ENCODE assay signal across 1 cellular context in genomic region chr19:46788968-46789338, GRCh38.
TF ChIP-seq lines count a peak whose summit lies in the region.

No MANE protein-coding gene starts in this region.

TF ChIP-seq in K562, 482 proteins besides CTCF, POLR2A, EP300 and RAD21:
- TF ChIP-seq NRF1 (conservative IDR thresholded peaks at IDR 0.05 in 1 of 2, IDR thresholded peaks at IDR 0.05 in 1 of 2) (no peak), ZNF507 (tag; conservative IDR thresholded peaks at IDR 0.05) (no peak), IRF9 (tag; IDR thresholded peaks at IDR 0.05) (no peak), GTF2E2 (tag; IDR thresholded peaks at IDR 0.05) (no peak), PCBP1 (IDR thresholded peaks at IDR 0.05; ENCODE audit: low read depth, low read length, poor library complexity, severe bottlenecking) (no peak), RFX5 (IDR thresholded peaks at IDR 0.05; ENCODE audit: low read depth, low read length) (no peak), NCOA6 (IDR thresholded peaks at IDR 0.05) (no peak), TAF1 (IDR thresholded peaks at IDR 0.05; ENCODE audit: control insufficient read depth, extremely low read depth, insufficient read depth, low read length, severe bottlenecking) (no peak), ZNF431 (CRISPR knock-in tag; IDR thresholded peaks at IDR 0.05) (no peak), FIP1L1 (IDR thresholded peaks at IDR 0.05; ENCODE audit: low read depth, low read length, poor library complexity, severe bottlenecking) (no peak), TSHZ1 (CRISPR knock-in tag; IDR thresholded peaks at IDR 0.05) (no peak), NR4A1 (CRISPR knock-in tag; IDR thresholded peaks at IDR 0.05) (no peak), NR4A1 (tag; IDR thresholded peaks at IDR 0.05) (0 out of 2 replicates have a peak, but pooled peaks have one; percentile 19), MLLT1 (IDR thresholded peaks at IDR 0.05) (no peak), TEAD1 (CRISPR knock-in tag; IDR thresholded peaks at IDR 0.05) (no peak), BHLHE40 (IDR thresholded peaks at IDR 0.05; ENCODE audit: low read length) (0 out of 2 replicates have a peak, but pooled peaks have one; percentile 28), E2F1 (CRISPR knock-in tag; IDR thresholded peaks at IDR 0.05) (no peak), MGA (IDR thresholded peaks at IDR 0.05) (peak; percentile 42), ELF1 (tag; IDR thresholded peaks at IDR 0.05) (no peak), ZC3H8 (IDR thresholded peaks at IDR 0.05) (no peak), TFAP4 (CRISPR knock-in tag; IDR thresholded peaks at IDR 0.05; ENCODE audit: borderline replicate concordance) (no peak), TAL1 (IDR thresholded peaks at IDR 0.05) (no peak), RBM39 (optimal IDR thresholded peaks at IDR 0.05; ENCODE audit: low read depth, low read length) (no peak), NUFIP1 (IDR thresholded peaks at IDR 0.05; ENCODE audit: partially characterized antibody) (no peak), L3MBTL2 (IDR thresholded peaks at IDR 0.05) (0 out of 2 replicates have a peak, but pooled peaks have one; percentile 16)
- TF ChIP-seq, protein P1, sequence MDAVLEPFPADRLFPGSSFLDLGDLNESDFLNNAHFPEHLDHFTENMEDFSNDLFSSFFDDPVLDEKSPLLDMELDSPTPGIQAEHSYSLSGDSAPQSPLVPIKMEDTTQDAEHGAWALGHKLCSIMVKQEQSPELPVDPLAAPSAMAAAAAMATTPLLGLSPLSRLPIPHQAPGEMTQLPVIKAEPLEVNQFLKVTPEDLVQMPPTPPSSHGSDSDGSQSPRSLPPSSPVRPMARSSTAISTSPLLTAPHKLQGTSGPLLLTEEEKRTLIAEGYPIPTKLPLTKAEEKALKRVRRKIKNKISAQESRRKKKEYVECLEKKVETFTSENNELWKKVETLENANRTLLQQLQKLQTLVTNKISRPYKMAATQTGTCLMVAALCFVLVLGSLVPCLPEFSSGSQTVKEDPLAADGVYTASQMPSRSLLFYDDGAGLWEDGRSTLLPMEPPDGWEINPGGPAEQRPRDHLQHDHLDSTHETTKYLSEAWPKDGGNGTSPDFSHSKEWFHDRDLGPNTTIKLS (IDR thresholded peaks at IDR 0.05; ENCODE audit: borderline replicate concordance, low read depth), result no peak
